Comparison of ENCODE assay signal across 10 cellular contexts in genomic region chr7:128890306-128891109, GRCh38. TPM values are rescaled to one million over a fixed set of nuclear protein-coding genes. Genes with fewer than 3 reads are reported as not detected.
A peak's percentile ranks its signal among the peaks of the same experiment; 100 is the strongest.
DNase-seq lines count a peak whose midpoint lies in the region; ATAC-seq and TF ChIP-seq lines count a peak whose summit lies in the region.
"Had no signal": no experiment of that assay in that cellular context is flagged by ENCODE, and none has a peak within 500 bp of the region (broad histone marks: within the 10 kb centered on the region; RNA-seq: fewer than 3 reads in every experiment).

No MANE protein-coding gene starts in this region.

- H3K36me3 ChIP-seq in GM23338 (ENCODE audit: insufficient read depth) (no peaks in the 10 kb centered on the region), esophagus squamous epithelium (no peaks in the 10 kb centered on the region)

- H3K79me2 ChIP-seq in GM23338 (replicated peaks; ENCODE audit: insufficient read depth) = no peaks in the 10 kb centered on the region

- 0% methylated on average over 3 to 4 of the region's 67 CpGs for WGBS in esophagus squamous epithelium, 2 donors
- 37 to 52% methylated on average over 29 to 67 of the region's 67 CpGs for WGBS in lower leg skin, 2 donors

- ATAC-seq in GM23338 (peak; percentile 16), HG02884 (IDR thresholded peaks at IDR 0.05; ENCODE audit: unreplicated experiment) (no peak), GM21529 (IDR thresholded peaks at IDR 0.05; ENCODE audit: unreplicated experiment) (no peak)

- peak overlapping the region; percentile 56 for H2AFZ ChIP-seq in GM23338

- H3F3A ChIP-seq in GM23338 (replicated peaks; ENCODE audit: low read depth) = 0 out of 2 replicates have a peak, but pooled peaks cover 7% of the 10 kb centered on the region

- no peaks in the 10 kb centered on the region for H4K20me1 ChIP-seq in GM23338 (replicated peaks; ENCODE audit: insufficient read depth)

- H3K27me3 ChIP-seq in GM23338 (ENCODE audit: insufficient read depth) (peaks cover 10% of the 10 kb centered on the region; the same call in 1 of the 2 replicates), esophagus squamous epithelium (peaks cover 0 to 35% (median 0%) of the 10 kb centered on the region in 4 donors)

- TF ChIP-seq CTCF in GM23338 (conservative IDR thresholded peaks at IDR 0.05; ENCODE audit: low read depth in 2 of 2) (no peak), esophagus squamous epithelium (IDR thresholded peaks at IDR 0.05) (peak in 1 of 6 experiments; percentile 11), lower leg skin (IDR thresholded peaks at IDR 0.05) (no peak)

- intact Hi-C loops in esophagus squamous epithelium (cut with DNase I) = no loop called here
- intact Hi-C loops in posterior vena cava (cut with DNase I) = no loop called here
- intact Hi-C loops in lower leg skin (cut with DNase I; ENCODE audit: low total_unique reads) = no loop called here

- TF ChIP-seq POLR2A in esophagus squamous epithelium (IDR thresholded peaks at IDR 0.05) = peak in 1 of 4 donors; percentile 28
- no peak for TF ChIP-seq POLR2A in lower leg skin (IDR thresholded peaks at IDR 0.05)

- no peaks in the 10 kb centered on the region for H3K9me3 Mint-ChIP-seq in GM23338

- peak overlapping the region; percentile 41; the same call in 2 of the 3 replicates for H3K4me3 Mint-ChIP-seq in GM23338

- no peaks in the 10 kb centered on the region; the same call in 2 of the 3 replicates for H3K4me1 Mint-ChIP-seq in GM23338

- peaks cover 12% of the 10 kb centered on the region; the same call in 1 of the 2 replicates for H3K4me1 ChIP-seq in GM23338 (ENCODE audit: insufficient read depth)
- peaks cover 19 to 54% (median 26%) of the 10 kb centered on the region in 3 donors for H3K4me1 ChIP-seq in esophagus squamous epithelium

- no peaks in the 10 kb centered on the region for H3K36me3 Mint-ChIP-seq in GM23338 (ENCODE audit: low read depth)

- in situ Hi-C loops in SK-MEL-5 (cut with HindIII; ENCODE audit: low pct_unique_long_range_greater_than_20kb, low sequenced_read_pairs) = no loop called here

- H3K9me3 ChIP-seq in esophagus squamous epithelium = no peaks in the 10 kb centered on the region

- DNase-seq in GM23338 (ENCODE audit: low spot score) (peak; percentile 66), SK-MEL-5 (ENCODE audit: low read depth, low spot score) (peak; percentile 34), esophagus squamous epithelium (lab: John Stamatoyannopoulos, UW) (no peak), posterior vena cava (ENCODE audit: low spot score) (peak; percentile 82), NCI-H1436 (lab: John Stamatoyannopoulos, UW) (no peak), lower leg skin (ENCODE audit: low spot score in 2 of 2) (no peak)
- DNase-seq: GF-D8, head of caudate nucleus had no signal

- peaks cover 13% of the 10 kb centered on the region for H3K27me3 Mint-ChIP-seq in GM23338 (ENCODE audit: insufficient read depth, low read depth, poor library complexity)

- no peak overlapping the region for H3K27ac ChIP-seq in GM23338 (ENCODE audit: low read depth)
- peak overlapping the region; percentile 45 to 81 (median 78) for H3K27ac ChIP-seq in esophagus squamous epithelium

- H3K27ac Mint-ChIP-seq in GM23338 = no peak overlapping the region

- H3K4me3 ChIP-seq in GM23338 = peak overlapping the region; percentile 60
- H3K4me3 ChIP-seq in esophagus squamous epithelium = peak overlapping the region; percentile 44 to 66 (median 50)
- H3K4me3 ChIP-seq in lower leg skin (ENCODE audit: low read depth, poor library complexity, severe bottlenecking) = no peak overlapping the region

- peak overlapping the region; percentile 78 for H3K4me2 ChIP-seq in GM23338

- no peaks in the 10 kb centered on the region for H3K9me2 ChIP-seq in GM23338 (ENCODE audit: insufficient read depth)

TF ChIP-seq in GM23338, 12 proteins besides CTCF, POLR2A, EP300 and RAD21:
- no peak for TF ChIP-seq ETS1 (IDR thresholded peaks at IDR 0.05)
- peak; percentile 20 for TF ChIP-seq EZH2 (IDR thresholded peaks at IDR 0.05; ENCODE audit: low read depth, unreplicated experiment)

RNA-seq across cellular contexts. Expression of gene KCP, which starts 20.0 kb away (rescaled TPM):
- 0.76 and 1.3 TPM in 2 replicates for total RNA-seq in GM23338 (2014; rRNA removed; shearing (Covaris generic))
- 0.99 and 1.1 TPM in 2 replicates for polyA plus RNA-seq in GM23338 (2016; fragmentation: Nextera tagmentation; extraction: Ambion mirVana)
- total RNA-seq in SK-MEL-5 (2014; rRNA removed; shearing (Covaris generic)) = 0.03 and 0.13 TPM in 2 replicates
- 0.23 and 0.30 TPM in 2 replicates for polyA plus RNA-seq in SK-MEL-5 (2015; cell fraction: cytosol; rRNA removed)
- polyA plus RNA-seq in SK-MEL-5 (2015; cell fraction: nucleus; rRNA removed) = 3.2 and 5.4 TPM in 2 replicates
- total RNA-seq in esophagus squamous epithelium (1 to 10 TPM in 2 of 4 donors, under 1 TPM in 2; 0.47 to 1.5 (median 0.87) TPM), posterior vena cava (1 to 10 TPM in 1 of 2 donors, under 1 TPM in 1; 0.95 to 1.3 TPM), lower leg skin (under 1 TPM in 3 of 4 donors, not detected in 1; 0.07 to 0.68 (median 0.21) TPM)

RNA-seq across cellular contexts. Expression of gene ATP6V1F, which starts 27.9 kb away (rescaled TPM):
- total RNA-seq in GM23338 (2014; rRNA removed; shearing (Covaris generic)) = 60.2 and 66.5 TPM in 2 replicates
- polyA plus RNA-seq in GM23338 (2016; fragmentation: Nextera tagmentation; extraction: Ambion mirVana) = 271 and 294 TPM in 2 replicates
- 318 and 339 TPM in 2 replicates for total RNA-seq in SK-MEL-5 (2014; rRNA removed; shearing (Covaris generic))
- 339 and 433 TPM in 2 replicates for polyA plus RNA-seq in SK-MEL-5 (2015; cell fraction: cytosol; rRNA removed)
- polyA plus RNA-seq in SK-MEL-5 (2015; cell fraction: nucleus; rRNA removed) = 26.0 and 33.7 TPM in 2 replicates
- 100 to 1,000 TPM; 103 to 148 (median 130) TPM for total RNA-seq in esophagus squamous epithelium
- 100 to 1,000 TPM; 106 to 115 TPM for total RNA-seq in posterior vena cava
- total RNA-seq in lower leg skin = 100 to 1,000 TPM in 3 of 4 donors, 10 to 100 TPM in 1; 71.3 to 165 (median 137) TPM

RNA-seq across cellular contexts. Expression of gene IRF5, which starts 47.2 kb away (rescaled TPM):
- total RNA-seq in GM23338 (2014; rRNA removed; shearing (Covaris generic)) = 1.1 and 3.7 TPM in 2 replicates
- polyA plus RNA-seq in GM23338 (2016; fragmentation: Nextera tagmentation; extraction: Ambion mirVana) = 0.37 and 1.9 TPM in 2 replicates
- total RNA-seq in SK-MEL-5 (2014; rRNA removed; shearing (Covaris generic)) = 6.3 and 6.9 TPM in 2 replicates
- polyA plus RNA-seq in SK-MEL-5 (2015; cell fraction: cytosol; rRNA removed) = 2.6 and 5.0 TPM in 2 replicates
- polyA plus RNA-seq in SK-MEL-5 (2015; cell fraction: nucleus; rRNA removed) = 11.7 and 15.6 TPM in 2 replicates
- total RNA-seq in esophagus squamous epithelium (10 to 100 TPM; 12.2 to 20.5 (median 16.9) TPM), posterior vena cava (10 to 100 TPM in 1 of 2 donors, 1 to 10 TPM in 1; 5.8 to 10.3 TPM), lower leg skin (10 to 100 TPM; 13.5 to 23.4 (median 15.6) TPM)

Comparison
In these comparisons a context has a peak if more than half of its experiments do, and no peak if none do; other contexts are left out.
1. DNase-seq: peak in GM23338 (single experiment), SK-MEL-5 (single experiment) and posterior vena cava (single experiment); none in esophagus squamous epithelium (single experiment), NCI-H1436 (single experiment) and lower leg skin (0 of 2).